1 cellular context compared by ENCODE assay signal in genomic region chr19:29422047-29422446, GRCh38.
TF ChIP-seq lines count a peak whose summit lies in the region.

No MANE protein-coding gene starts in this region.

TF ChIP-seq in H1, 55 proteins besides CTCF, POLR2A, EP300 and RAD21:
- no peak for TF ChIP-seq ZNF274 (IDR thresholded peaks at IDR 0.05; ENCODE audit: borderline replicate concordance, extremely low read depth, low read length)
- no peak for TF ChIP-seq POLR2AphosphoS5 (IDR thresholded peaks at IDR 0.05; ENCODE audit: low read depth, low read length)
- no peak for TF ChIP-seq SRF (IDR thresholded peaks at IDR 0.05; ENCODE audit: low read depth, low read length)
- no peak for TF ChIP-seq CREB1 (IDR thresholded peaks at IDR 0.05)
- no peak for TF ChIP-seq CEBPB (IDR thresholded peaks at IDR 0.05; ENCODE audit: low read depth, low read length)
